Comparison of ENCODE assay signal across 11 cellular contexts in the genomic region with DNA sequence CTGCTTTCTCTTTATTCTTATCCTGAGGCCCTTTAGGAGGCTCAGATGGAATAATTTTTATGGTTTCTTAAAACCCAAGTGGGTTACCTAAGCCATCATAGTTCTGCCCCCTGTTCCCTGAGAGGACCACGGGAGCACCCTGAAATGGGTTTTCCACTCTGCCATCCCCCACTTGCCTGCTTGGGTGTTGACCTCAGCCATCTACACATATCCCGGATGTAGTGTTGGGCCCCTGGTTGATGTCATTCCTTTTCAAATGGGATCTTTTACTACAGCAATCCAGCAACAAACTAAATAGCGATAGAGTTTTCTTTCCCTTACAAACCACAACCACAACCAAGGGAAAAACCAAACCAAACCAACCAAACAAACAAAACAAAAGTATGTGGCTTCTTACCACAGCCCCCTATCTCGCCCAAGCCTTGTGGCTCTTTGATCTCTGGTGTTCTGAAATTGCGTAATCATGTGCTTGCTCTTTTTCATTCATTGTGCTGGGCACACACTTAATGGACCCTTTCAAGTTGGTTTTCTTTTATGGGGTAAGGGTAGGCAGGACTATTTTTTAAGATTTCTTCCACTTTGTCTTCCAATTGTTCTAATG.
DNase-seq lines count a peak whose midpoint lies in the region; ATAC-seq and TF ChIP-seq lines count a peak whose summit lies in the region.
"Had no signal": no experiment of that assay in that cellular context is flagged by ENCODE, and none has a peak within 500 bp of the region (broad histone marks: within the 10 kb centered on the region; RNA-seq: fewer than 3 reads in every experiment).

No MANE protein-coding gene starts in this region.

- peak; percentile 16 for DNase-seq in AG20443 (ENCODE audit: low spot score)
- peak; percentile 2 for DNase-seq in HFFc6
- peak; percentile 37 for DNase-seq in activated CD8-positive, alpha-beta T cell treated with anti-CD3 and anti-CD28 coated beads for 36 hours
- DNase-seq in glomerular visceral epithelial cell (ENCODE audit: extremely low spot score): peak; percentile 38
- DNase-seq in HuH-7.5 (ENCODE audit: low spot score): no peak
- DNase-seq in progenitor cell of endocrine pancreas (ENCODE audit: low spot score, unreplicated experiment): no peak
- DNase-seq in NCI-H2171 (lab: John Stamatoyannopoulos, UW): no peak
- DNase-seq: caudate nucleus, gastrocnemius medialis had no signal

- peak overlapping the region; percentile 54; the same call in 1 of the 2 replicates for H3K4me3 Mint-ChIP-seq in HFFc6
- no peak overlapping the region for H3K4me3 Mint-ChIP-seq in activated CD8-positive, alpha-beta T cell treated with anti-CD3 and anti-CD28 coated beads for 36 hours
- no peak overlapping the region for H3K4me3 Mint-ChIP-seq in progenitor cell of endocrine pancreas (ENCODE audit: low read depth)

- intact Hi-C loops in activated CD8-positive, alpha-beta T cell treated with anti-CD3 and anti-CD28 coated beads for 36 hours (cut with micrococcal nuclease): no loop called here

- H3K27me3 Mint-ChIP-seq in HFFc6 (ENCODE audit: insufficient read depth) (no peaks in the 10 kb centered on the region; the same call in none of the 2 replicates), progenitor cell of endocrine pancreas (peaks cover 11% of the 10 kb centered on the region)
- peaks cover 31% of the 10 kb centered on the region for H3K27me3 Mint-ChIP-seq in activated CD8-positive, alpha-beta T cell treated with anti-CD3 and anti-CD28 coated beads for 36 hours

- H3K36me3 Mint-ChIP-seq in HFFc6 (ENCODE audit: low read depth) (peaks cover 7% of the 10 kb centered on the region), progenitor cell of endocrine pancreas (ENCODE audit: insufficient read depth) (no peaks in the 10 kb centered on the region)
- H3K36me3 Mint-ChIP-seq in activated CD8-positive, alpha-beta T cell treated with anti-CD3 and anti-CD28 coated beads for 36 hours (ENCODE audit: low read depth): no peaks in the 10 kb centered on the region
- H3K36me3 Mint-ChIP-seq: CD8-positive, alpha-beta memory T cell had no signal

- peak; percentile 61 for ATAC-seq in activated CD8-positive, alpha-beta T cell treated with anti-CD3 and anti-CD28 coated beads for 36 hours
- no peak for ATAC-seq in GM18870 (IDR thresholded peaks at IDR 0.05; ENCODE audit: unreplicated experiment)
- ATAC-seq: gastrocnemius medialis had no signal

- TF ChIP-seq CTCF in HFFc6 (IDR thresholded peaks at IDR 0.05) (no peak), progenitor cell of endocrine pancreas (IDR thresholded peaks at IDR 0.05; ENCODE audit: unreplicated experiment) (no peak)
- TF ChIP-seq CTCF in activated CD8-positive, alpha-beta T cell treated with anti-CD3 and anti-CD28 coated beads for 36 hours (IDR thresholded peaks at IDR 0.05): no peak

- POLR2A ChIA-PET in activated CD8-positive, alpha-beta T cell treated with anti-CD3 and anti-CD28 coated beads for 36 hours (lab: Charles Lee): no interaction called here

- no peaks in the 10 kb centered on the region; the same call in 1 of the 2 replicates for H3K9me3 Mint-ChIP-seq in HFFc6
- peaks cover 5% of the 10 kb centered on the region for H3K9me3 Mint-ChIP-seq in activated CD8-positive, alpha-beta T cell treated with anti-CD3 and anti-CD28 coated beads for 36 hours
- H3K9me3 Mint-ChIP-seq in progenitor cell of endocrine pancreas (ENCODE audit: low read depth): no peaks in the 10 kb centered on the region

- H3K4me1 Mint-ChIP-seq in HFFc6 (ENCODE audit: low read depth): peaks cover 67% of the 10 kb centered on the region
- H3K4me1 Mint-ChIP-seq in activated CD8-positive, alpha-beta T cell treated with anti-CD3 and anti-CD28 coated beads for 36 hours (ENCODE audit: low read depth): peaks cover 20% of the 10 kb centered on the region
- no peaks in the 10 kb centered on the region for H3K4me1 Mint-ChIP-seq in progenitor cell of endocrine pancreas (ENCODE audit: low read depth)

- CTCF ChIA-PET in activated CD8-positive, alpha-beta T cell treated with anti-CD3 and anti-CD28 coated beads for 36 hours (lab: Charles Lee): no interaction called here

- peak overlapping the region; percentile 68; the same call in 1 of the 2 replicates for H3K27ac Mint-ChIP-seq in HFFc6
- no peak overlapping the region for H3K27ac Mint-ChIP-seq in activated CD8-positive, alpha-beta T cell treated with anti-CD3 and anti-CD28 coated beads for 36 hours
- H3K27ac Mint-ChIP-seq in progenitor cell of endocrine pancreas: no peak overlapping the region

Comparison
In these comparisons a context has a peak if more than half of its experiments do, and no peak if none do; other contexts are left out.
1. DNase-seq: peak in AG20443 (single experiment), HFFc6 (single experiment), activated CD8-positive, alpha-beta T cell treated with anti-CD3 and anti-CD28 coated beads for 36 hours (single experiment) and glomerular visceral epithelial cell (single experiment); none in HuH-7.5 (single experiment), progenitor cell of endocrine pancreas (single experiment) and NCI-H2171 (single experiment).